8 cellular contexts compared by ENCODE assay signal in genomic region chr19:4379383-4380253, GRCh38. TPM values are rescaled to one million over a fixed set of nuclear protein-coding genes. Genes with fewer than 3 reads are reported as not detected.
A peak's percentile ranks its signal among the peaks of the same experiment; 100 is the strongest.
DNase-seq lines count a peak whose midpoint lies in the region; TF ChIP-seq lines count a peak whose summit lies in the region.

No MANE protein-coding gene starts in this region.

- DNase-seq in DMS53 (lab: John Stamatoyannopoulos, UW): peak; percentile 35
- DNase-seq in DMS53 treated with DMSO at 0.1 percent for 48 hours (lab: John Stamatoyannopoulos, UW; ENCODE audit: unreplicated experiment): no peak
- DNase-seq in RWPE1 (ENCODE audit: low spot score): peak; percentile 96
- DNase-seq in epithelial cell of proximal tubule (ENCODE audit: low read depth): peak; percentile 93
- peak; percentile 71 for DNase-seq in sigmoid colon
- DNase-seq in KBM-7: no peak
- DNase-seq in OCI-M2 (lab: John Stamatoyannopoulos, UW; ENCODE audit: unreplicated experiment): no peak
- DNase-seq in GOT3 (lab: John Stamatoyannopoulos, UW): no peak

- TF ChIP-seq EP300 in sigmoid colon (IDR thresholded peaks at IDR 0.05): no peak

- H3K36me3 ChIP-seq in sigmoid colon: peaks cover 0 to 6% (median 0%) of the 10 kb centered on the region in 4 donors

- CTCF ChIA-PET in RWPE1 (lab: Yijun Ruan, JAX): interaction anchor here (0.5 to 1.5 kb wide), 3 partner anchors 10 to 1471 kb away, joined by 4 to 10 read pairs (median 5); partner anchors contain the start of gene SH3GL1

- H3K27me3 ChIP-seq in sigmoid colon: no peaks in the 10 kb centered on the region

- H3K9me3 ChIP-seq in sigmoid colon: no peaks in the 10 kb centered on the region

- TF ChIP-seq POLR2A in sigmoid colon (IDR thresholded peaks at IDR 0.05): no peak

- 35 to 42% methylated on average over 20 of the region's 20 CpGs for WGBS in sigmoid colon, 2 donors

- H3K27ac ChIP-seq in RWPE1 (peak overlapping the region; percentile 99), sigmoid colon (peak overlapping the region in 2 of 4 donors; percentile 9 to 60)

- H3K4me3 ChIP-seq in epithelial cell of proximal tubule (ENCODE audit: low read depth, low read length): no peak overlapping the region
- no peak overlapping the region for H3K4me3 ChIP-seq in sigmoid colon

- intact Hi-C loops in sigmoid colon (cut with DNase I): no loop called here

- in situ Hi-C loops in KBM-7 (cut with MboI; ENCODE audit: low pct_unique_long_range_greater_than_20kb, low sequenced_read_pairs): no loop called here

- TF ChIP-seq CTCF in RWPE1 (conservative IDR thresholded peaks at IDR 0.05; ENCODE audit: low read depth) (no peak), epithelial cell of proximal tubule (conservative IDR thresholded peaks at IDR 0.05; ENCODE audit: low read depth, low read length) (no peak), sigmoid colon (IDR thresholded peaks at IDR 0.05) (no peak)

- POLR2A ChIA-PET in RWPE1 (lab: Yijun Ruan, JAX; ENCODE audit: low non-redundant PET): interaction anchor here (0.7 kb wide), 3 partner anchors 27 to 314 kb away, joined by 4 to 5 read pairs (median 5); no protein-coding TSS in a partner anchor

- peaks cover 0 to 49% (median 46%) of the 10 kb centered on the region in 4 donors for H3K4me1 ChIP-seq in sigmoid colon

RNA-seq across cellular contexts. Expression of gene SH3GL1, which starts 20.7 kb away (rescaled TPM):
- 66.5 and 109 TPM in 2 replicates for total RNA-seq in epithelial cell of proximal tubule
- total RNA-seq in sigmoid colon: 10 to 100 TPM; 28.5 to 33.9 (median 32.2) TPM
- 10 to 100 TPM; 37.9 to 47.4 (median 45.0) TPM for polyA plus RNA-seq in sigmoid colon

RNA-seq across cellular contexts. Expression of gene CHAF1A, which starts 22.8 kb away (rescaled TPM):
- total RNA-seq in epithelial cell of proximal tubule: 36.7 and 50.2 TPM in 2 replicates
- 1 to 10 TPM; 3.6 to 5.5 (median 4.1) TPM for total RNA-seq in sigmoid colon
- 10 to 100 TPM in 2 of 3 donors, 1 to 10 TPM in 1; 5.4 to 19.1 (median 10.6) TPM for polyA plus RNA-seq in sigmoid colon

RNA-seq across cellular contexts. Expression of gene MPND, which starts 36.3 kb away (rescaled TPM):
- 3.9 and 6.3 TPM in 2 replicates for total RNA-seq in epithelial cell of proximal tubule
- total RNA-seq in sigmoid colon: 10 to 100 TPM in 1 of 4 donors, 1 to 10 TPM in 3; 8.6 to 13.3 (median 9.3) TPM
- polyA plus RNA-seq in sigmoid colon: 10 to 100 TPM; 38.2 to 65.2 (median 60.1) TPM

RNA-seq across cellular contexts. Expression of gene STAP2, which starts 41.0 kb away (rescaled TPM):
- total RNA-seq in epithelial cell of proximal tubule (49.2 and 70.8 TPM in 2 replicates), sigmoid colon (1 to 10 TPM in 3 of 4 donors, under 1 TPM in 1; 0.99 to 5.5 (median 2.7) TPM)
- 100 to 1,000 TPM; 146 to 313 (median 199) TPM for polyA plus RNA-seq in sigmoid colon

Comparison
In these comparisons a context has a peak if more than half of its experiments do, and no peak if none do; other contexts are left out.
1. DNase-seq: peak in DMS53 (single experiment), RWPE1 (single experiment), epithelial cell of proximal tubule (single experiment) and sigmoid colon (single experiment); none in DMS53 treated with DMSO at 0.1 percent for 48 hours (single experiment), KBM-7 (single experiment), OCI-M2 (single experiment) and GOT3 (single experiment).